ENCODE assay signal across 1 cellular context in the genomic region with DNA sequence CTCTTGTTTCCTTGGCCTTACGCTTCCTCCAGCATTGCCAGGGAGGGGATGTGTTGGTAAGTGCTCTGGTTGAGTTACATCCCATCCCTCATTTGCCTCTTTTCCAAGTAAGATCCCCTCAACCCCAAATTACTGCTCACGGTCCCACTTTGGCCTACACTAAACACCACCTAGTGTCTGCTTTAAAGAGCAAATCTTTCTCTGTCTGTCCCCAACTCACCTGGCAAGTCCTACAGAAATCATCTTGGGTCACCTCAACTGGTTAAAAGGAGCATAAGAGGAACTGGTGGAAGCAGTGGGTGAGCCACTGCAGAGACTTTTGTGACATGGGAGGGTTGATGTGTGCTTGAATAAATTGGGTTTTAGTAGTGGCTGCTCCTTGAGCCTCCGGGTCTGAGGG.
TF ChIP-seq lines count a peak whose summit lies in the region.

No MANE protein-coding gene starts in this region.

TF ChIP-seq in H1, 55 proteins besides CTCF, POLR2A, EP300 and RAD21:
- TF ChIP-seq, protein P1, sequence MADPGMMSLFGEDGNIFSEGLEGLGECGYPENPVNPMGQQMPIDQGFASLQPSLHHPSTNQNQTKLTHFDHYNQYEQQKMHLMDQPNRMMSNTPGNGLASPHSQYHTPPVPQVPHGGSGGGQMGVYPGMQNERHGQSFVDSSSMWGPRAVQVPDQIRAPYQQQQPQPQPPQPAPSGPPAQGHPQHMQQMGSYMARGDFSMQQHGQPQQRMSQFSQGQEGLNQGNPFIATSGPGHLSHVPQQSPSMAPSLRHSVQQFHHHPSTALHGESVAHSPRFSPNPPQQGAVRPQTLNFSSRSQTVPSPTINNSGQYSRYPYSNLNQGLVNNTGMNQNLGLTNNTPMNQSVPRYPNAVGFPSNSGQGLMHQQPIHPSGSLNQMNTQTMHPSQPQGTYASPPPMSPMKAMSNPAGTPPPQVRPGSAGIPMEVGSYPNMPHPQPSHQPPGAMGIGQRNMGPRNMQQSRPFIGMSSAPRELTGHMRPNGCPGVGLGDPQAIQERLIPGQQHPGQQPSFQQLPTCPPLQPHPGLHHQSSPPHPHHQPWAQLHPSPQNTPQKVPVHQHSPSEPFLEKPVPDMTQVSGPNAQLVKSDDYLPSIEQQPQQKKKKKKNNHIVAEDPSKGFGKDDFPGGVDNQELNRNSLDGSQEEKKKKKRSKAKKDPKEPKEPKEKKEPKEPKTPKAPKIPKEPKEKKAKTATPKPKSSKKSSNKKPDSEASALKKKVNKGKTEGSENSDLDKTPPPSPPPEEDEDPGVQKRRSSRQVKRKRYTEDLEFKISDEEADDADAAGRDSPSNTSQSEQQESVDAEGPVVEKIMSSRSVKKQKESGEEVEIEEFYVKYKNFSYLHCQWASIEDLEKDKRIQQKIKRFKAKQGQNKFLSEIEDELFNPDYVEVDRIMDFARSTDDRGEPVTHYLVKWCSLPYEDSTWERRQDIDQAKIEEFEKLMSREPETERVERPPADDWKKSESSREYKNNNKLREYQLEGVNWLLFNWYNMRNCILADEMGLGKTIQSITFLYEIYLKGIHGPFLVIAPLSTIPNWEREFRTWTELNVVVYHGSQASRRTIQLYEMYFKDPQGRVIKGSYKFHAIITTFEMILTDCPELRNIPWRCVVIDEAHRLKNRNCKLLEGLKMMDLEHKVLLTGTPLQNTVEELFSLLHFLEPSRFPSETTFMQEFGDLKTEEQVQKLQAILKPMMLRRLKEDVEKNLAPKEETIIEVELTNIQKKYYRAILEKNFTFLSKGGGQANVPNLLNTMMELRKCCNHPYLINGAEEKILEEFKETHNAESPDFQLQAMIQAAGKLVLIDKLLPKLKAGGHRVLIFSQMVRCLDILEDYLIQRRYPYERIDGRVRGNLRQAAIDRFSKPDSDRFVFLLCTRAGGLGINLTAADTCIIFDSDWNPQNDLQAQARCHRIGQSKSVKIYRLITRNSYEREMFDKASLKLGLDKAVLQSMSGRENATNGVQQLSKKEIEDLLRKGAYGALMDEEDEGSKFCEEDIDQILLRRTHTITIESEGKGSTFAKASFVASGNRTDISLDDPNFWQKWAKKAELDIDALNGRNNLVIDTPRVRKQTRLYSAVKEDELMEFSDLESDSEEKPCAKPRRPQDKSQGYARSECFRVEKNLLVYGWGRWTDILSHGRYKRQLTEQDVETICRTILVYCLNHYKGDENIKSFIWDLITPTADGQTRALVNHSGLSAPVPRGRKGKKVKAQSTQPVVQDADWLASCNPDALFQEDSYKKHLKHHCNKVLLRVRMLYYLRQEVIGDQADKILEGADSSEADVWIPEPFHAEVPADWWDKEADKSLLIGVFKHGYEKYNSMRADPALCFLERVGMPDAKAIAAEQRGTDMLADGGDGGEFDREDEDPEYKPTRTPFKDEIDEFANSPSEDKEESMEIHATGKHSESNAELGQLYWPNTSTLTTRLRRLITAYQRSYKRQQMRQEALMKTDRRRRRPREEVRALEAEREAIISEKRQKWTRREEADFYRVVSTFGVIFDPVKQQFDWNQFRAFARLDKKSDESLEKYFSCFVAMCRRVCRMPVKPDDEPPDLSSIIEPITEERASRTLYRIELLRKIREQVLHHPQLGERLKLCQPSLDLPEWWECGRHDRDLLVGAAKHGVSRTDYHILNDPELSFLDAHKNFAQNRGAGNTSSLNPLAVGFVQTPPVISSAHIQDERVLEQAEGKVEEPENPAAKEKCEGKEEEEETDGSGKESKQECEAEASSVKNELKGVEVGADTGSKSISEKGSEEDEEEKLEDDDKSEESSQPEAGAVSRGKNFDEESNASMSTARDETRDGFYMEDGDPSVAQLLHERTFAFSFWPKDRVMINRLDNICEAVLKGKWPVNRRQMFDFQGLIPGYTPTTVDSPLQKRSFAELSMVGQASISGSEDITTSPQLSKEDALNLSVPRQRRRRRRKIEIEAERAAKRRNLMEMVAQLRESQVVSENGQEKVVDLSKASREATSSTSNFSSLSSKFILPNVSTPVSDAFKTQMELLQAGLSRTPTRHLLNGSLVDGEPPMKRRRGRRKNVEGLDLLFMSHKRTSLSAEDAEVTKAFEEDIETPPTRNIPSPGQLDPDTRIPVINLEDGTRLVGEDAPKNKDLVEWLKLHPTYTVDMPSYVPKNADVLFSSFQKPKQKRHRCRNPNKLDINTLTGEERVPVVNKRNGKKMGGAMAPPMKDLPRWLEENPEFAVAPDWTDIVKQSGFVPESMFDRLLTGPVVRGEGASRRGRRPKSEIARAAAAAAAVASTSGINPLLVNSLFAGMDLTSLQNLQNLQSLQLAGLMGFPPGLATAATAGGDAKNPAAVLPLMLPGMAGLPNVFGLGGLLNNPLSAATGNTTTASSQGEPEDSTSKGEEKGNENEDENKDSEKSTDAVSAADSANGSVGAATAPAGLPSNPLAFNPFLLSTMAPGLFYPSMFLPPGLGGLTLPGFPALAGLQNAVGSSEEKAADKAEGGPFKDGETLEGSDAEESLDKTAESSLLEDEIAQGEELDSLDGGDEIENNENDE (IDR thresholded peaks at IDR 0.05; ENCODE audit: insufficient replicate concordance, low read length) = no peak
- TF ChIP-seq CTBP2 (IDR thresholded peaks at IDR 0.05; ENCODE audit: borderline replicate concordance, insufficient read depth, insufficient read length, low read length) = no peak
- no peak for TF ChIP-seq JUND (IDR thresholded peaks at IDR 0.05; ENCODE audit: low read length)
- no peak for TF ChIP-seq GTF2F1 (IDR thresholded peaks at IDR 0.05; ENCODE audit: borderline replicate concordance, low read depth, low read length)
- TF ChIP-seq, protein P2, sequence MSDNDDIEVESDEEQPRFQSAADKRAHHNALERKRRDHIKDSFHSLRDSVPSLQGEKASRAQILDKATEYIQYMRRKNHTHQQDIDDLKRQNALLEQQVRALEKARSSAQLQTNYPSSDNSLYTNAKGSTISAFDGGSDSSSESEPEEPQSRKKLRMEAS (IDR thresholded peaks at IDR 0.05) = no peak
- no peak for TF ChIP-seq FOSL1 (IDR thresholded peaks at IDR 0.05; ENCODE audit: insufficient read depth, low read depth, low read length)
- TF ChIP-seq POLR2AphosphoS5 (IDR thresholded peaks at IDR 0.05; ENCODE audit: low read depth, low read length) = no peak
- no peak for TF ChIP-seq CHD2 (IDR thresholded peaks at IDR 0.05; ENCODE audit: low read length)
- TF ChIP-seq SP4 (IDR thresholded peaks at IDR 0.05; ENCODE audit: low read length) = no peak
- TF ChIP-seq RXRA (IDR thresholded peaks at IDR 0.05; ENCODE audit: insufficient read depth, low read depth, low read length) = no peak
- no peak for TF ChIP-seq TAF1 (IDR thresholded peaks at IDR 0.05; ENCODE audit: low read depth, low read length)
- TF ChIP-seq, protein P3, sequence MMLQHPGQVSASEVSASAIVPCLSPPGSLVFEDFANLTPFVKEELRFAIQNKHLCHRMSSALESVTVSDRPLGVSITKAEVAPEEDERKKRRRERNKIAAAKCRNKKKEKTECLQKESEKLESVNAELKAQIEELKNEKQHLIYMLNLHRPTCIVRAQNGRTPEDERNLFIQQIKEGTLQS (IDR thresholded peaks at IDR 0.05; ENCODE audit: insufficient read depth, low read depth, low read length) = no peak
- TF ChIP-seq SRF (IDR thresholded peaks at IDR 0.05; ENCODE audit: low read depth, low read length) = no peak
